In the genomic region with DNA sequence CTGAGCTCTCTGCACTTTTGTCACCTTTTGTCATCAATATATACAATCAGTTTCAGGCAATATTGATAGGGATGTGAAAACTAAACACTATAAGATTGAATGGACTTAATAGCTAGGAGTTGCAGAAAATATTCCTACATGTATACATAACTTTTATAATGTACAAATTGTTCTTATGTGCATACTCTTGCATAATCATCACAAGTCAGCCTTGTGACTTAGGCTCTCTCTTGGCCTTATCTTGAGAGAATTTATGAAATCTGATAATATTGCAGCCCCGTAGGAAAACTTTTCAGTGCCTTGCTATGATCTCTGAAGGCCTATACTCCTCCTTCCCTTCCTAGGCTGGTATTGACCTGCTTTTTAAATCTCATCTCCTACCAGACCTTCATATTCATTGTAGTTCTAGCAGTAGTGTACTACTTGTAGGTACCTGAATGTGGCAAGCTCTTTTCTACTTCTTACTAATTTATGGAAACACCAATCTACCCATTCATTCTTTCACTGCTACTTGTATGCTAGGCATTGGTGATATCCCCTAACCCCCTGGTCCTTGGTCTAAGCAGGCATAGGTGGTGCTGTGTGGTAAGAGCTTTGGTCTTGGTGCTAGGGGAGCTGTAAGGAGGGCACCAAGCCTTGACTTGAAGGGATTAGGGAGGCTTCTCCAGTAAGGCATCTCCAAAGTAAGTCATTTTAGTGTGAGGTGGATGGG, we compare ENCODE assay signal across 20 cellular contexts.
DNase-seq lines count a peak whose midpoint lies in the region; ATAC-seq and TF ChIP-seq lines count a peak whose summit lies in the region.
"Had no signal": no experiment of that assay in that cellular context is flagged by ENCODE, and none has a peak within 500 bp of the region (broad histone marks: within the 10 kb centered on the region; RNA-seq: fewer than 3 reads in every experiment).

No MANE protein-coding gene starts in this region.

- no peaks in the 10 kb centered on the region for H3K9me3 ChIP-seq in CD4-positive, alpha-beta T cell (ENCODE audit: control insufficient read depth, low read length)
- H3K9me3 ChIP-seq in DND-41 (ENCODE audit: insufficient read depth, low read length, severe bottlenecking) (peaks cover 6% of the 10 kb centered on the region), lung (ENCODE audit: control insufficient read depth in 2 of 2, insufficient read depth in 1 of 2, low read length in 1 of 2) (no peaks in the 10 kb centered on the region)
- H3K9me3 ChIP-seq: esophagus squamous epithelium, psoas muscle had no signal

- no peak for ATAC-seq in CD4-positive, alpha-beta T cell (ENCODE audit: poor library complexity)
- ATAC-seq in DND-41 (ENCODE audit: insufficient read depth, low read depth) (no peak), lung (ENCODE audit: insufficient read depth, low FRiP score) (peak; percentile 4), GM21717 (IDR thresholded peaks at IDR 0.05; ENCODE audit: unreplicated experiment) (no peak), GM21786 (IDR thresholded peaks at IDR 0.05; ENCODE audit: unreplicated experiment) (no peak)
- no peak for ATAC-seq in activated naive CD8-positive, alpha-beta T cell treated with anti-CD3 and anti-CD28 coated beads, Interleukin-2, amount 50 U/mL, for 24 hours

- H3K4me1 Mint-ChIP-seq in CD4-positive, alpha-beta T cell (ENCODE audit: low read depth): peaks cover 15% of the 10 kb centered on the region
- peaks cover 16% of the 10 kb centered on the region for H3K4me1 Mint-ChIP-seq in activated naive CD8-positive, alpha-beta T cell treated with anti-CD3 and anti-CD28 coated beads, Interleukin-2, amount 50 U/mL, for 24 hours

- 34 to 59% methylated on average over 1 of the region's 1 CpG for WGBS in lung, 2 donors

- POLR2A ChIA-PET in CD4-positive, alpha-beta T cell (lab: Charles Lee): interaction anchor here (1.0 to 2.0 kb wide), 5 partner anchors 13 to 118 kb away, joined by 3 to 5 read pairs (median 4); no protein-coding TSS in a partner anchor

- no peak for DNase-seq in CD4-positive, alpha-beta T cell
- no peak for DNase-seq in DND-41
- no peak for DNase-seq in activated naive CD8-positive, alpha-beta T cell treated with anti-CD3 and anti-CD28 coated beads, Interleukin-2, amount 50 U/mL, for 24 hours
- DNase-seq in lung (ENCODE audit: low spot score): no peak
- no peak for DNase-seq in NCI-H1694 treated with DMSO at 0.1 percent for 48 hours (lab: John Stamatoyannopoulos, UW)
- DNase-seq in substantia nigra (lab: John Stamatoyannopoulos, UW): no peak
- DNase-seq: activated CD4-positive, CD25-positive, alpha-beta regulatory T cell treated with anti-CD3 and anti-CD28 coated beads, Interleukin-2, amount 50 U/mL, for 72 hours; activated T-cell treated with anti-CD3 and anti-CD28 coated beads, Interleukin-2, amount 50 U/mL, for 4 hours; esophagus squamous epithelium; MV-4-11; NCI-H2081 treated with DMSO at 0.1 percent for 48 hours; NCI-H524; psoas muscle; SHP77 treated with DMSO at 0.1 percent for 48 hours; T-helper 9 cell had no signal

- H3K4me3 ChIP-seq in DND-41 (ENCODE audit: low read depth in 1 of 2, low read length in 2 of 2) (no peak overlapping the region), lung (no peak overlapping the region)
- H3K4me3 ChIP-seq: BLaER1, esophagus squamous epithelium, psoas muscle had no signal

- H3K36me3 Mint-ChIP-seq in CD4-positive, alpha-beta T cell (ENCODE audit: low read depth): peaks cover 26% of the 10 kb centered on the region
- H3K36me3 Mint-ChIP-seq in activated naive CD8-positive, alpha-beta T cell treated with anti-CD3 and anti-CD28 coated beads, Interleukin-2, amount 50 U/mL, for 24 hours (ENCODE audit: low read depth): peaks cover 46% of the 10 kb centered on the region

- H3K4me1 ChIP-seq in DND-41 (ENCODE audit: insufficient read depth, low read length): peaks cover 47% of the 10 kb centered on the region
- H3K4me1 ChIP-seq in lung (ENCODE audit: control insufficient read depth in 2 of 2, insufficient read depth in 2 of 2, low read length in 2 of 2): peaks cover 6 to 25% of the 10 kb centered on the region in 2 donors

- H3K27me3 Mint-ChIP-seq in CD4-positive, alpha-beta T cell: no peaks in the 10 kb centered on the region
- H3K27me3 Mint-ChIP-seq in activated naive CD8-positive, alpha-beta T cell treated with anti-CD3 and anti-CD28 coated beads, Interleukin-2, amount 50 U/mL, for 24 hours: no peaks in the 10 kb centered on the region
- H3K27me3 Mint-ChIP-seq: type B pancreatic cell had no signal

- CTCF ChIA-PET in CD4-positive, alpha-beta T cell (lab: Charles Lee): interaction anchor here (1.1 to 1.8 kb wide), 3 partner anchors 28 to 70 kb away, joined by 3 to 4 read pairs (median 3); no protein-coding TSS in a partner anchor

- H4K20me1 ChIP-seq in DND-41 (ENCODE audit: insufficient read depth, low read length): no peaks in the 10 kb centered on the region; the same call in 1 of the 2 replicates

- H3K27ac ChIP-seq in CD4-positive, alpha-beta T cell (ENCODE audit: low read depth, low read length): no peak overlapping the region
- H3K27ac ChIP-seq in DND-41 (ENCODE audit: low read length) (peak overlapping the region; percentile 90), lung (ENCODE audit: low read depth in 1 of 2, low read length in 1 of 2) (peak overlapping the region in 1 of 2 donors; percentile 37), substantia nigra (ENCODE audit: low read depth, low read length, poor library complexity, severe bottlenecking) (no peak overlapping the region)
- H3K27ac ChIP-seq: BLaER1, psoas muscle had no signal

- peaks cover 100% of the 10 kb centered on the region for H3K79me2 ChIP-seq in DND-41 (ENCODE audit: insufficient read depth, low read length)

- H3K9ac ChIP-seq in DND-41 (ENCODE audit: low read depth, low read length): no peak overlapping the region
- H3K9ac ChIP-seq: BLaER1 had no signal

- no peak overlapping the region for H3K27ac Mint-ChIP-seq in CD4-positive, alpha-beta T cell
- peak overlapping the region; percentile 86 for H3K27ac Mint-ChIP-seq in activated naive CD8-positive, alpha-beta T cell treated with anti-CD3 and anti-CD28 coated beads, Interleukin-2, amount 50 U/mL, for 24 hours
- H3K27ac Mint-ChIP-seq: memory B cell, type B pancreatic cell had no signal

- no peak overlapping the region for H3K4me2 ChIP-seq in DND-41 (ENCODE audit: insufficient read depth, low read length)
- H3K4me2 ChIP-seq: BLaER1 had no signal

- H3K9me3 Mint-ChIP-seq in CD4-positive, alpha-beta T cell: no peaks in the 10 kb centered on the region
- H3K9me3 Mint-ChIP-seq in activated naive CD8-positive, alpha-beta T cell treated with anti-CD3 and anti-CD28 coated beads, Interleukin-2, amount 50 U/mL, for 24 hours: peaks cover 20% of the 10 kb centered on the region

- TF ChIP-seq CTCF in CD4-positive, alpha-beta T cell (IDR thresholded peaks at IDR 0.05): no peak
- TF ChIP-seq CTCF in DND-41 (IDR thresholded peaks at IDR 0.05; ENCODE audit: borderline replicate concordance, extremely low read depth, low read length, poor library complexity, severe bottlenecking): no peak
- TF ChIP-seq CTCF in lung (IDR thresholded peaks at IDR 0.05; ENCODE audit: control extremely low read depth, extremely low read depth): no peak

- intact Hi-C loops in CD4-positive, alpha-beta T cell (cut with DNase I, micrococcal nuclease): no loop called here

- no peaks in the 10 kb centered on the region for H3K27me3 ChIP-seq in CD4-positive, alpha-beta T cell (ENCODE audit: control insufficient read depth, insufficient read depth, low read length)
- H3K27me3 ChIP-seq in DND-41 (ENCODE audit: insufficient read depth, low read length, poor library complexity): no peaks in the 10 kb centered on the region
- H3K27me3 ChIP-seq in lung (ENCODE audit: control insufficient read depth, insufficient read depth): no peaks in the 10 kb centered on the region
- H3K27me3 ChIP-seq: BLaER1, esophagus squamous epithelium had no signal

- peak overlapping the region; percentile 43 for H3K4me3 Mint-ChIP-seq in CD4-positive, alpha-beta T cell
- no peak overlapping the region for H3K4me3 Mint-ChIP-seq in activated naive CD8-positive, alpha-beta T cell treated with anti-CD3 and anti-CD28 coated beads, Interleukin-2, amount 50 U/mL, for 24 hours
- H3K4me3 Mint-ChIP-seq: activated T-cell treated with anti-CD3 and anti-CD28 coated beads, Interleukin-2, amount 50 U/mL, for 4 hours; memory B cell; type B pancreatic cell had no signal

- no peak overlapping the region for H2AFZ ChIP-seq in DND-41 (ENCODE audit: low read depth, low read length)

- peaks cover 28% of the 10 kb centered on the region for H3K36me3 ChIP-seq in DND-41 (ENCODE audit: insufficient read depth, low read length)
- H3K36me3 ChIP-seq in lung (ENCODE audit: control insufficient read depth in 2 of 2, insufficient read depth in 2 of 2, low read length in 2 of 2): peaks cover 0 to 1% of the 10 kb centered on the region in 2 donors
- H3K36me3 ChIP-seq: esophagus squamous epithelium had no signal
